In genomic region chr3:98110191-98110908, GRCh38 we compare ENCODE assay signal across 21 cellular contexts. TPM values are rescaled to one million over a fixed set of nuclear protein-coding genes. Genes with fewer than 3 reads are reported as not detected.
"Had no signal": no experiment of that assay in that cellular context is flagged by ENCODE, and none has a peak within 500 bp of the region (broad histone marks: within the 10 kb centered on the region; RNA-seq: fewer than 3 reads in every experiment).

No MANE protein-coding gene starts in this region.

- H3K4me2 ChIP-seq: hepatocyte had no signal

- FAIRE-seq: endometrium had no signal

- H3K9me3 Mint-ChIP-seq: activated naive CD4-positive, alpha-beta T cell treated with anti-CD3 and anti-CD28 coated beads, Interleukin-2, amount 50 U/mL, for 24 hours; T-helper 2 cell treated with Interferon-gamma antibody and Interleukin-4, amounts not matched to agents 5 μg/mL and 100 μg/mL, for 36 hours; type B pancreatic cell had no signal

- H3K27ac ChIP-seq: colonic mucosa, hepatocyte, left ventricle myocardium inferior, skin epidermis, WERI-Rb-1 had no signal

- H3K4me3 Mint-ChIP-seq: activated CD4-positive, alpha-beta memory T cell treated with anti-CD3 and anti-CD28 coated beads, Interleukin-2, amount 10 ng/mL, durations not matched to agents 7 days and 5 days; activated naive CD4-positive, alpha-beta T cell treated with anti-CD3 and anti-CD28 coated beads, Interleukin-2, amount 50 U/mL, for 24 hours; activated T-cell treated with anti-CD3 and anti-CD28 coated beads, Interleukin-2, amount 50 U/mL, for 24 hours; natural killer cell; T-helper 2 cell treated with Interferon-gamma antibody and Interleukin-4, amounts not matched to agents 5 μg/mL and 100 μg/mL, for 36 hours; type B pancreatic cell had no signal

- DNase-seq: activated CD4-positive, alpha-beta memory T cell treated with anti-CD3 and anti-CD28 coated beads, Interleukin-2, amount 10 ng/mL, durations not matched to agents 7 days and 5 days; activated CD4-positive, alpha-beta T cell treated with anti-CD3 and anti-CD28 coated beads for 4 hours; activated T-cell treated with anti-CD3 and anti-CD28 coated beads, Interleukin-2, amount 50 U/mL, for 24 hours; colonic mucosa; left ventricle myocardium inferior; natural killer cell; nucleus accumbens; stimulated activated CD4-positive, alpha-beta T cell treated with anti-CD3 and anti-CD28 coated beads, Interleukin-15, amount 100 ng/mL, for 24 hours; stimulated activated CD4-positive, alpha-beta T cell treated with anti-CD3 and anti-CD28 coated beads, Interleukin-4, amount 100 ng/mL, for 24 hours; stimulated activated naive CD4-positive, alpha-beta T cell; WERI-Rb-1 had no signal

- H3K36me3 ChIP-seq: colonic mucosa, left ventricle myocardium inferior, WERI-Rb-1 had no signal

- H3K27me3 ChIP-seq: colonic mucosa, hepatocyte had no signal

- H3K9me3 ChIP-seq: colonic mucosa had no signal

- H3K27ac Mint-ChIP-seq: activated CD4-positive, alpha-beta memory T cell treated with anti-CD3 and anti-CD28 coated beads, Interleukin-2, amount 10 ng/mL, durations not matched to agents 7 days and 5 days; activated naive CD4-positive, alpha-beta T cell treated with anti-CD3 and anti-CD28 coated beads, Interleukin-2, amount 50 U/mL, for 24 hours; activated T-cell treated with anti-CD3 and anti-CD28 coated beads, Interleukin-2, amount 50 U/mL, for 24 hours; natural killer cell; T-helper 2 cell treated with Interferon-gamma antibody and Interleukin-4, amounts not matched to agents 5 μg/mL and 100 μg/mL, for 36 hours; type B pancreatic cell had no signal

- H3K79me2 ChIP-seq: hepatocyte had no signal

- H3K4me1 ChIP-seq: colonic mucosa, left ventricle myocardium inferior had no signal

- H3K27me3 Mint-ChIP-seq: type B pancreatic cell had no signal

- H3K4me3 ChIP-seq: colonic mucosa, hepatocyte, left ventricle myocardium inferior, skin epidermis had no signal

- H3K4me1 Mint-ChIP-seq: activated CD4-positive, alpha-beta memory T cell treated with anti-CD3 and anti-CD28 coated beads, Interleukin-2, amount 10 ng/mL, durations not matched to agents 7 days and 5 days; activated naive CD4-positive, alpha-beta T cell treated with anti-CD3 and anti-CD28 coated beads, Interleukin-2, amount 50 U/mL, for 24 hours; natural killer cell had no signal

- ATAC-seq: esophagus mucosa, natural killer cell had no signal

- H2AFZ ChIP-seq: hepatocyte had no signal

RNA-seq across cellular contexts. Expression of gene OR5H1, which starts 20.2 kb away (rescaled TPM):
- total RNA-seq: activated CD4-positive, alpha-beta memory T cell treated with anti-CD3 and anti-CD28 coated beads, Interleukin-2, amount 10 ng/mL, durations not matched to agents 7 days and 5 days; cardiac septum; colonic mucosa; esophagus mucosa; hepatocyte; kidney epithelial cell; left ventricle myocardium inferior; mucosa of gallbladder; natural killer cell had no signal
- polyA plus RNA-seq: hepatocyte had no signal

RNA-seq across cellular contexts. Expression of gene OR5AC2, which starts 23.4 kb away (rescaled TPM):
- total RNA-seq: activated CD4-positive, alpha-beta memory T cell treated with anti-CD3 and anti-CD28 coated beads, Interleukin-2, amount 10 ng/mL, durations not matched to agents 7 days and 5 days; cardiac septum; colonic mucosa; esophagus mucosa; hepatocyte; kidney epithelial cell; left ventricle myocardium inferior; mucosa of gallbladder; natural killer cell had no signal
- polyA plus RNA-seq: hepatocyte had no signal

RNA-seq across cellular contexts. Expression of gene OR5H14, which starts 36.9 kb away (rescaled TPM):
- total RNA-seq: activated CD4-positive, alpha-beta memory T cell treated with anti-CD3 and anti-CD28 coated beads, Interleukin-2, amount 10 ng/mL, durations not matched to agents 7 days and 5 days; cardiac septum; colonic mucosa; esophagus mucosa; hepatocyte; kidney epithelial cell; left ventricle myocardium inferior; mucosa of gallbladder; natural killer cell had no signal
- polyA plus RNA-seq: hepatocyte had no signal

RNA-seq across cellular contexts. Expression of gene OR5H15, which starts 56.1 kb away (rescaled TPM):
- total RNA-seq: activated CD4-positive, alpha-beta memory T cell treated with anti-CD3 and anti-CD28 coated beads, Interleukin-2, amount 10 ng/mL, durations not matched to agents 7 days and 5 days; cardiac septum; colonic mucosa; esophagus mucosa; hepatocyte; kidney epithelial cell; left ventricle myocardium inferior; mucosa of gallbladder; natural killer cell had no signal
- polyA plus RNA-seq: hepatocyte had no signal
